In genomic region chr6:27864906-27865883, GRCh38 we compare ENCODE assay signal across 8 cellular contexts. TPM values are rescaled to one million over a fixed set of nuclear protein-coding genes. Genes with fewer than 3 reads are reported as not detected.
DNase-seq lines count a peak whose midpoint lies in the region; ATAC-seq and TF ChIP-seq lines count a peak whose summit lies in the region.

No MANE protein-coding gene starts in this region.

- intact Hi-C loops in lower lobe of right lung (cut with DNase I), result no loop called here

- H3K27ac ChIP-seq in CD4-positive, CD25-positive, alpha-beta regulatory T cell (ENCODE audit: insufficient read depth, low read length, poor library complexity, severe bottlenecking), result peak overlapping the region; percentile 86
- peak overlapping the region; percentile 75 for H3K27ac ChIP-seq in lower lobe of right lung

- H3K4me3 Mint-ChIP-seq in CD4-positive, CD25-positive, alpha-beta regulatory T cell, result peak overlapping the region; percentile 94 to 100 (median 99)

- no peaks in the 10 kb centered on the region for H3K36me3 Mint-ChIP-seq in CD4-positive, CD25-positive, alpha-beta regulatory T cell

- H3K27me3 Mint-ChIP-seq in CD4-positive, CD25-positive, alpha-beta regulatory T cell, result peaks cover 18% of the 10 kb centered on the region

- no peaks in the 10 kb centered on the region for H3K27me3 ChIP-seq in CD4-positive, CD25-positive, alpha-beta regulatory T cell (ENCODE audit: control insufficient read depth, insufficient read depth, low read length)
- H3K27me3 ChIP-seq in lower lobe of right lung (ENCODE audit: low read depth), result peaks cover 19% of the 10 kb centered on the region

- peaks cover 0 to 2% (median 0%) of the 10 kb centered on the region in 7 donors for H3K9me3 Mint-ChIP-seq in CD4-positive, CD25-positive, alpha-beta regulatory T cell

- peak; percentile 84 to 88 for ATAC-seq in CD4-positive, CD25-positive, alpha-beta regulatory T cell (ENCODE audit: low read depth in 2 of 2)
- peak; percentile 53 for ATAC-seq in GM19438 (IDR thresholded peaks at IDR 0.05; ENCODE audit: low read depth, unreplicated experiment)
- peak; percentile 56 for ATAC-seq in HG03521 (IDR thresholded peaks at IDR 0.05; ENCODE audit: unreplicated experiment)
- peak; percentile 90 to 93 for ATAC-seq in lower lobe of right lung

- TF ChIP-seq CTCF in lower lobe of right lung (IDR thresholded peaks at IDR 0.05), result no peak

- DNase-seq in CD4-positive, CD25-positive, alpha-beta regulatory T cell, result peak; percentile 72 to 98 (median 93)
- DNase-seq in NCI-H526 treated with DMSO at 0.1 percent for 48 hours (lab: John Stamatoyannopoulos, UW), result peak; percentile 87
- peak; percentile 28 to 34 for DNase-seq in activated CD4-positive, alpha-beta T cell treated with anti-CD3 and anti-CD28 coated beads, Interleukin-2, amount 50 U/mL, for 4 hours
- peak; percentile 62 for DNase-seq in effector CD4-positive, alpha-beta T cell
- peak; percentile 77 for DNase-seq in lower lobe of right lung
- peak; percentile 47 for DNase-seq in stimulated activated CD8-positive, alpha-beta memory T cell treated with anti-CD3 and anti-CD28 coated beads, Interleukin-12 subunit alpha, Interleukin-12 subunit beta, amount 100 ng/mL, for 1 hour (ENCODE audit: low read depth)

- peaks cover 12 to 46% (median 31%) of the 10 kb centered on the region in 4 donors for H3K4me1 Mint-ChIP-seq in CD4-positive, CD25-positive, alpha-beta regulatory T cell

- H3K9me3 ChIP-seq in CD4-positive, CD25-positive, alpha-beta regulatory T cell (ENCODE audit: control insufficient read depth in 2 of 2, low read length in 2 of 2), result no peaks in the 10 kb centered on the region
- H3K9me3 ChIP-seq in lower lobe of right lung, result no peaks in the 10 kb centered on the region

- H3K36me3 ChIP-seq in CD4-positive, CD25-positive, alpha-beta regulatory T cell (ENCODE audit: control insufficient read depth, insufficient read depth, low read length), result no peaks in the 10 kb centered on the region
- H3K36me3 ChIP-seq in lower lobe of right lung, result no peaks in the 10 kb centered on the region

- peak overlapping the region; percentile 90 for H3K4me3 ChIP-seq in CD4-positive, CD25-positive, alpha-beta regulatory T cell (ENCODE audit: low read depth, low read length)
- peak overlapping the region; percentile 71 for H3K4me3 ChIP-seq in lower lobe of right lung

- H3K27ac Mint-ChIP-seq in CD4-positive, CD25-positive, alpha-beta regulatory T cell, result peak overlapping the region; percentile 97 to 99 (median 98)

- H3K4me1 ChIP-seq in CD4-positive, CD25-positive, alpha-beta regulatory T cell (ENCODE audit: control insufficient read depth, insufficient read depth, low read length, poor library complexity, severe bottlenecking), result peaks cover 30% of the 10 kb centered on the region
- peaks cover 25% of the 10 kb centered on the region for H3K4me1 ChIP-seq in lower lobe of right lung

RNA-seq across cellular contexts. Expression of gene OR2B2, which starts 47.0 kb away (rescaled TPM):
- not detected for total RNA-seq in CD4-positive, CD25-positive, alpha-beta regulatory T cell
- polyA plus RNA-seq in CD4-positive, CD25-positive, alpha-beta regulatory T cell, result not detected
- total RNA-seq in lower lobe of right lung, result not detected

Comparison
In these comparisons a context has a peak if more than half of its experiments do, and no peak if none do; other contexts are left out.
1. Peak in every context shown above with its lines: DNase-seq, ATAC-seq, H3K4me3 ChIP-seq and H3K27ac ChIP-seq.
2. DNase-seq: peak in every context shown above with its lines; median percentile 93 in CD4-positive, CD25-positive, alpha-beta regulatory T cell; 87 in NCI-H526 treated with DMSO at 0.1 percent for 48 hours; 77 in lower lobe of right lung; 62 in effector CD4-positive, alpha-beta T cell; 47 in stimulated activated CD8-positive, alpha-beta memory T cell treated with anti-CD3 and anti-CD28 coated beads, Interleukin-12 subunit alpha, Interleukin-12 subunit beta, amount 100 ng/mL, for 1 hour; 31 in activated CD4-positive, alpha-beta T cell treated with anti-CD3 and anti-CD28 coated beads, Interleukin-2, amount 50 U/mL, for 4 hours.